In genomic region chr15:97755726-97756125, GRCh38 we compare ENCODE assay signal across 37 cellular contexts.
"Had no signal": no experiment of that assay in that cellular context is flagged by ENCODE, and none has a peak within 500 bp of the region (broad histone marks: within the 10 kb centered on the region; RNA-seq: fewer than 3 reads in every experiment).

No MANE protein-coding gene starts in this region.

- H3K27me3 ChIP-seq: adrenal gland, ascending aorta had no signal

- ATAC-seq: activated naive CD4-positive, alpha-beta T cell treated with anti-CD3 and anti-CD28 coated beads, Interleukin-2, amount 50 U/mL, for 72 hours; activated naive CD8-positive, alpha-beta T cell treated with anti-CD3 and anti-CD28 coated beads, Interleukin-2, amount 50 U/mL, for 24 hours; activated T-cell treated with anti-CD3 and anti-CD28 coated beads, Interleukin-2, amount 50 U/mL, for 4 hours; activated T-cell treated with anti-CD3 and anti-CD28 coated beads, Interleukin-2, amount 50 U/mL, for 72 hours; activated T-helper 17 cell treated with anti-CD3 and anti-CD28 coated beads, Interleukin-2, amount 50 U/mL, for 72 hours; body of pancreas had no signal

- H3K4me3 Mint-ChIP-seq: activated naive CD4-positive, alpha-beta T cell treated with anti-CD3 and anti-CD28 coated beads for 36 hours; activated naive CD4-positive, alpha-beta T cell treated with anti-CD3 and anti-CD28 coated beads, Interleukin-2, amount 10 ng/mL, durations not matched to agents 7 days and 5 days; activated naive CD4-positive, alpha-beta T cell treated with anti-CD3 and anti-CD28 coated beads, Interleukin-2, amount 50 U/mL, for 24 hours; activated naive CD8-positive, alpha-beta T cell; activated naive CD8-positive, alpha-beta T cell treated with anti-CD3 and anti-CD28 coated beads for 36 hours; activated naive CD8-positive, alpha-beta T cell treated with anti-CD3 and anti-CD28 coated beads, Interleukin-2, amount 10 ng/mL, durations not matched to agents 7 days and 5 days; activated naive CD8-positive, alpha-beta T cell treated with anti-CD3 and anti-CD28 coated beads, Interleukin-2, amount 50 U/mL, for 24 hours; activated T-cell treated with anti-CD3 and anti-CD28 coated beads, Interleukin-2, amount 50 U/mL, for 24 hours; activated T-cell treated with anti-CD3 and anti-CD28 coated beads, Interleukin-2, amount 50 U/mL, for 4 hours; activated T-cell treated with anti-CD3 and anti-CD28 coated beads, Interleukin-2, amount 50 U/mL, for 72 hours; activated T-helper 1 cell treated with anti-CD3 and anti-CD28 coated beads, Interleukin-12 subunit alpha, Interleukin-12 subunit beta, Interleukin-2, Interleukin-4 antibody, amounts not matched to agents 30 ng/mL and 10 ng/mL and 1 ng/mL, durations not matched to agents 14 hours and 24 hours and 36 hours; activated T-helper 17 cell treated with anti-CD3 and anti-CD28 coated beads, Interleukin-2, amount 50 U/mL, for 72 hours; central memory CD8-positive, alpha-beta T cell had no signal

- H3K9me3 ChIP-seq: adrenal gland, ascending aorta, body of pancreas, breast epithelium had no signal

- H3K27me3 Mint-ChIP-seq: activated naive CD4-positive, alpha-beta T cell treated with anti-CD3 and anti-CD28 coated beads, Interleukin-2, amount 10 ng/mL, durations not matched to agents 7 days and 5 days; central memory CD8-positive, alpha-beta T cell had no signal

- H3K4me1 ChIP-seq: adrenal gland, ascending aorta, body of pancreas, breast epithelium had no signal

- H3K36me3 Mint-ChIP-seq: activated naive CD4-positive, alpha-beta T cell treated with anti-CD3 and anti-CD28 coated beads, Interleukin-2, amount 10 ng/mL, durations not matched to agents 7 days and 5 days; activated naive CD4-positive, alpha-beta T cell treated with anti-CD3 and anti-CD28 coated beads, Interleukin-2, amount 50 U/mL, for 24 hours; activated naive CD4-positive, alpha-beta T cell treated with anti-CD3 and anti-CD28 coated beads, Interleukin-2, amount 50 U/mL, for 72 hours; activated naive CD8-positive, alpha-beta T cell; activated naive CD8-positive, alpha-beta T cell treated with anti-CD3 and anti-CD28 coated beads for 36 hours; activated naive CD8-positive, alpha-beta T cell treated with anti-CD3 and anti-CD28 coated beads, Interleukin-2, amount 10 ng/mL, durations not matched to agents 7 days and 5 days; brain had no signal

- H3K4me3 ChIP-seq: adrenal gland, ascending aorta, body of pancreas, breast epithelium, cardiac muscle cell had no signal

- H3K27ac Mint-ChIP-seq: activated naive CD4-positive, alpha-beta T cell treated with anti-CD3 and anti-CD28 coated beads for 36 hours; activated naive CD4-positive, alpha-beta T cell treated with anti-CD3 and anti-CD28 coated beads, Interleukin-2, amount 10 ng/mL, durations not matched to agents 7 days and 5 days; activated naive CD4-positive, alpha-beta T cell treated with anti-CD3 and anti-CD28 coated beads, Interleukin-2, amount 50 U/mL, for 24 hours; activated naive CD4-positive, alpha-beta T cell treated with anti-CD3 and anti-CD28 coated beads, Interleukin-2, amount 50 U/mL, for 72 hours; activated naive CD8-positive, alpha-beta T cell; activated naive CD8-positive, alpha-beta T cell treated with anti-CD3 and anti-CD28 coated beads for 36 hours; activated naive CD8-positive, alpha-beta T cell treated with anti-CD3 and anti-CD28 coated beads, Interleukin-2, amount 10 ng/mL, durations not matched to agents 7 days and 5 days; activated naive CD8-positive, alpha-beta T cell treated with anti-CD3 and anti-CD28 coated beads, Interleukin-2, amount 50 U/mL, for 24 hours; activated T-cell treated with anti-CD3 and anti-CD28 coated beads, Interleukin-2, amount 50 U/mL, for 24 hours; activated T-cell treated with anti-CD3 and anti-CD28 coated beads, Interleukin-2, amount 50 U/mL, for 72 hours; activated T-helper 1 cell treated with anti-CD3 and anti-CD28 coated beads, Interleukin-12 subunit alpha, Interleukin-12 subunit beta, Interleukin-2, Interleukin-4 antibody, amounts not matched to agents 30 ng/mL and 10 ng/mL and 1 ng/mL, durations not matched to agents 14 hours and 24 hours and 36 hours; activated T-helper 17 cell treated with anti-CD3 and anti-CD28 coated beads, Interleukin-2, amount 50 U/mL, for 72 hours; activated T-helper 2 cell treated with anti-CD3 and anti-CD28 coated beads, Interferon-gamma antibody, Interleukin-2, Interleukin-4, amounts not matched to agents 10 μg/mL and 5 μg/mL and 100 μg/mL, durations not matched to agents 14 hours and 24 hours and 36 hours had no signal

- H3K27ac ChIP-seq: adrenal gland, ascending aorta, body of pancreas, brain microvascular endothelial cell, breast epithelium, cardiac muscle cell had no signal

- H3K36me3 ChIP-seq: adrenal gland, ascending aorta, brain microvascular endothelial cell, breast epithelium, cardiac muscle cell had no signal

- FAIRE-seq: astrocyte, bronchial epithelial cell had no signal

- DNase-seq: activated effector memory CD4-positive, alpha-beta T cell treated with anti-CD3 and anti-CD28 coated beads, Interleukin-2, amount 50 U/mL, for 16 hours; activated effector memory CD4-positive, alpha-beta T cell treated with Interleukin-2 at 50 U/mL for 16 hours; activated gamma-delta T cell; activated gamma-delta T cell treated with Interleukin-2 at 50 U/mL for 16 hours; activated naive CD4-positive, alpha-beta T cell; activated naive CD4-positive, alpha-beta T cell treated with anti-CD3 and anti-CD28 coated beads for 36 hours; activated naive CD4-positive, alpha-beta T cell treated with anti-CD3 and anti-CD28 coated beads, Interleukin-2, amount 10 ng/mL, durations not matched to agents 7 days and 5 days; activated naive CD4-positive, alpha-beta T cell treated with anti-CD3 and anti-CD28 coated beads, Interleukin-2, amount 50 U/mL, for 16 hours; activated naive CD4-positive, alpha-beta T cell treated with Interleukin-2 at 50 U/mL for 16 hours; activated naive CD8-positive, alpha-beta T cell treated with anti-CD3 and anti-CD28 coated beads for 36 hours; activated naive CD8-positive, alpha-beta T cell treated with anti-CD3 and anti-CD28 coated beads, Interleukin-2, amount 10 ng/mL, durations not matched to agents 7 days and 5 days; activated naive CD8-positive, alpha-beta T cell treated with anti-CD3 and anti-CD28 coated beads, Interleukin-2, amount 50 U/mL, for 24 hours; activated T-cell treated with anti-CD3 and anti-CD28 coated beads for 4 hours; activated T-cell treated with anti-CD3 and anti-CD28 coated beads, Interleukin-2, amount 50 U/mL, for 1 hour; activated T-cell treated with anti-CD3 and anti-CD28 coated beads, Interleukin-2, amount 50 U/mL, for 24 hours; activated T-cell treated with anti-CD3 and anti-CD28 coated beads, Interleukin-2, amount 50 U/mL, for 4 hours; activated T-cell treated with anti-CD3 and anti-CD28 coated beads, Interleukin-2, amount 50 U/mL, for 48 hours; activated T-cell treated with anti-CD3 and anti-CD28 coated beads, Interleukin-2, amount 50 U/mL, for 72 hours; aorta; central memory CD4-positive, alpha-beta T cell; cerebellar nuclear complex had no signal

- H3K9me3 Mint-ChIP-seq: activated naive CD4-positive, alpha-beta T cell treated with anti-CD3 and anti-CD28 coated beads, Interleukin-2, amount 10 ng/mL, durations not matched to agents 7 days and 5 days; activated naive CD4-positive, alpha-beta T cell treated with anti-CD3 and anti-CD28 coated beads, Interleukin-2, amount 50 U/mL, for 24 hours; activated naive CD4-positive, alpha-beta T cell treated with anti-CD3 and anti-CD28 coated beads, Interleukin-2, amount 50 U/mL, for 72 hours; activated naive CD8-positive, alpha-beta T cell treated with anti-CD3 and anti-CD28 coated beads for 36 hours; activated naive CD8-positive, alpha-beta T cell treated with anti-CD3 and anti-CD28 coated beads, Interleukin-2, amount 10 ng/mL, durations not matched to agents 7 days and 5 days; activated naive CD8-positive, alpha-beta T cell treated with anti-CD3 and anti-CD28 coated beads, Interleukin-2, amount 50 U/mL, for 24 hours; activated T-cell treated with anti-CD3 and anti-CD28 coated beads, Interleukin-2, amount 50 U/mL, for 24 hours; activated T-cell treated with anti-CD3 and anti-CD28 coated beads, Interleukin-2, amount 50 U/mL, for 4 hours; activated T-helper 1 cell treated with anti-CD3 and anti-CD28 coated beads, Interleukin-12 subunit alpha, Interleukin-12 subunit beta, Interleukin-2, Interleukin-4 antibody, amounts not matched to agents 30 ng/mL and 10 ng/mL and 1 ng/mL, durations not matched to agents 14 hours and 24 hours and 36 hours; activated T-helper 17 cell treated with anti-CD3 and anti-CD28 coated beads, Interleukin-2, amount 50 U/mL, for 72 hours; activated T-helper 2 cell treated with anti-CD3 and anti-CD28 coated beads, Interferon-gamma antibody, Interleukin-2, Interleukin-4, amounts not matched to agents 10 μg/mL and 5 μg/mL and 100 μg/mL, durations not matched to agents 14 hours and 24 hours and 36 hours; central memory CD8-positive, alpha-beta T cell had no signal

- H3K4me1 Mint-ChIP-seq: activated naive CD4-positive, alpha-beta T cell treated with anti-CD3 and anti-CD28 coated beads, Interleukin-2, amount 10 ng/mL, durations not matched to agents 7 days and 5 days; activated naive CD4-positive, alpha-beta T cell treated with anti-CD3 and anti-CD28 coated beads, Interleukin-2, amount 50 U/mL, for 24 hours; activated naive CD8-positive, alpha-beta T cell treated with anti-CD3 and anti-CD28 coated beads for 36 hours; activated naive CD8-positive, alpha-beta T cell treated with anti-CD3 and anti-CD28 coated beads, Interleukin-2, amount 10 ng/mL, durations not matched to agents 7 days and 5 days; activated naive CD8-positive, alpha-beta T cell treated with anti-CD3 and anti-CD28 coated beads, Interleukin-2, amount 50 U/mL, for 24 hours; activated T-helper 17 cell treated with anti-CD3 and anti-CD28 coated beads, Interleukin-2, amount 50 U/mL, for 72 hours; central memory CD8-positive, alpha-beta T cell had no signal
